In the genomic region with DNA sequence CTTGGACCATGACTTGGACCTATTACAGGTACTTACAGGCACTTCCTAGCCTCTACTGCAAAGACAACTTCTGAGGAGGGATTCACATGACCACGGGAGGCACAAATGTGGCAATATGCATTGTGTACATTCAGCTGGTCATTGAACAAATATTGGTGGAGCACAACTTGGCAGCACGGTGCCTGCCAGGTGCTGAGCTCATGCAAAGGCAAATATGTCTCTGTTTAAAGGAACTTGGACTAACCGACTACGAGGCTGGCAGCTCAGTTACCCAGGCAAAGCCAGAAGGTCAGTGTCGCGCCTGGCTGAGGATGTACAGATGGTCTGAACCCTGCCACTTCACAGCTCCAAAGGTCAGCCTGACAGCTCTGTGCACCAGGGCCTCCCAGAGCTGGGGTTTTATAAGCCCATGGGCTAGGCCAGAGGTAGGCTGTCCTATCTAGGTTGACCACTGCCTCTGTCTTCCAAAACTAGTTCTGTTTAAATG, we compare ENCODE assay signal across 16 cellular contexts. TPM values are rescaled to one million over a fixed set of nuclear protein-coding genes. Genes with fewer than 3 reads are reported as not detected.
A peak's percentile ranks its signal among the peaks of the same experiment; 100 is the strongest.
DNase-seq lines count a peak whose midpoint lies in the region; ATAC-seq, FAIRE-seq and TF ChIP-seq lines count a peak whose summit lies in the region.
"Had no signal": no experiment of that assay in that cellular context is flagged by ENCODE, and none has a peak within 500 bp of the region (broad histone marks: within the 10 kb centered on the region; RNA-seq: fewer than 3 reads in every experiment).

No MANE protein-coding gene starts in this region.

- H3K79me2 ChIP-seq in GM12878 (ENCODE audit: control insufficient read depth, insufficient read depth, low read length) (peaks cover 32% of the 10 kb centered on the region), trophoblast cell (ENCODE audit: control insufficient read depth, insufficient read depth, low read length, poor library complexity) (no peaks in the 10 kb centered on the region)

- RAD21 ChIA-PET in GM12878 (lab: Charles Lee; ENCODE audit: unreplicated experiment), result interaction anchor here (1.2 kb wide), 1 partner anchor 47 kb away, joined by 5 read pairs; no protein-coding TSS in a partner anchor

- H2AFZ ChIP-seq in GM12878 (ENCODE audit: control insufficient read depth, low read depth, low read length) (no peak overlapping the region), trophoblast cell (ENCODE audit: insufficient read depth, low read length, poor library complexity) (no peak overlapping the region)

- intact Hi-C loops in GM12878 (cut with micrococcal nuclease; ENCODE audit: unreplicated experiment), result no loop called here
- intact Hi-C loops in activated T-helper 2 cell treated with anti-CD3 and anti-CD28 coated beads, Interferon-gamma antibody, Interleukin-2, Interleukin-4, amounts not matched to agents 10 μg/mL and 5 μg/mL and 100 μg/mL, durations not matched to agents 14 hours and 24 hours and 36 hours (cut with micrococcal nuclease), result no loop called here

- no peaks in the 10 kb centered on the region for H4K20me1 ChIP-seq in GM12878 (ENCODE audit: control insufficient read depth, insufficient read depth)

- H2BK12ac ChIP-seq in trophoblast cell (ENCODE audit: low read length), result no peak overlapping the region

- no peaks in the 10 kb centered on the region for H3K9me3 Mint-ChIP-seq in activated T-helper 2 cell treated with anti-CD3 and anti-CD28 coated beads, Interferon-gamma antibody, Interleukin-2, Interleukin-4, amounts not matched to agents 10 μg/mL and 5 μg/mL and 100 μg/mL, durations not matched to agents 14 hours and 24 hours and 36 hours
- H3K9me3 Mint-ChIP-seq: activated T-cell treated with anti-CD3 and anti-CD28 coated beads, Interleukin-2, amount 50 U/mL, for 72 hours; CD8-positive, alpha-beta memory T cell; stimulated activated naive CD8-positive, alpha-beta T cell treated with anti-CD3 and anti-CD28 coated beads, Interleukin-15, Interleukin-2, amounts not matched to agents 100 ng/mL and 50 ng/mL, for 24 hours had no signal

- H3K4me3 ChIP-seq in GM12878, result no peak overlapping the region
- H3K4me3 ChIP-seq in trophoblast cell (ENCODE audit: low read depth, low read length), result no peak overlapping the region
- H3K4me3 ChIP-seq: heart left ventricle had no signal

- in situ Hi-C loops in GM12878 (cut with MboI), result no loop called here

- SMC1A ChIA-PET in GM12878 (lab: Charles Lee; ENCODE audit: uncharacterized antibody, unreplicated experiment), result interaction anchor here (0.8 to 2.0 kb wide), 10 partner anchors 10 to 88 kb away, joined by 3 to 6 read pairs (median 4); a partner anchor contains a TSS

- H4K8ac ChIP-seq in trophoblast cell (ENCODE audit: low read depth, low read length), result no peak overlapping the region

- H2AK5ac ChIP-seq in trophoblast cell (ENCODE audit: low read length), result no peak overlapping the region

- H3K36me3 ChIP-seq in GM12878 (ENCODE audit: control insufficient read depth in 2 of 2, insufficient read depth in 2 of 2, low read length in 1 of 2), result no peaks in the 10 kb centered on the region
- H3K36me3 ChIP-seq in trophoblast cell (ENCODE audit: control insufficient read depth in 1 of 2, insufficient read depth in 2 of 2, low read length in 2 of 2), result no peaks in the 10 kb centered on the region
- H3K36me3 ChIP-seq: heart left ventricle had no signal

- no peak overlapping the region for H2BK5ac ChIP-seq in trophoblast cell (ENCODE audit: low read depth, low read length, poor library complexity)

- H3K27ac ChIP-seq in GM12878 (ENCODE audit: control insufficient read depth, insufficient read depth) (no peak overlapping the region), trophoblast cell (ENCODE audit: low read depth, low read length) (no peak overlapping the region)

- H3K27me3 ChIP-seq in GM12878 (replicated peaks in 1 of 2; ENCODE audit: control insufficient read depth in 2 of 2, insufficient read depth in 2 of 2, low read length in 1 of 2) (no peaks in the 10 kb centered on the region), trophoblast cell (ENCODE audit: insufficient read depth, low read length) (no peaks in the 10 kb centered on the region)
- H3K27me3 ChIP-seq: heart left ventricle had no signal

- no peak for TF ChIP-seq EP300 in GM12878 (IDR thresholded peaks at IDR 0.05; ENCODE audit: borderline replicate concordance in 1 of 2, control insufficient read depth in 1 of 2, low read depth in 2 of 2, low read length in 2 of 2)

- H2BK120ac ChIP-seq in trophoblast cell (ENCODE audit: insufficient read depth, low read length, poor library complexity), result no peak overlapping the region

- no peak for FAIRE-seq in GM12878 (lab: Jason Lieb, UNC)

- no peak overlapping the region for H4K12ac ChIP-seq in trophoblast cell (ENCODE audit: low read depth, low read length)

- no TSS peak for BruUV-seq in GM12878 (replicated peaks; lab: Mats Ljungman, UMichigan)

- no peak overlapping the region for H3K27ac Mint-ChIP-seq in activated T-helper 2 cell treated with anti-CD3 and anti-CD28 coated beads, Interferon-gamma antibody, Interleukin-2, Interleukin-4, amounts not matched to agents 10 μg/mL and 5 μg/mL and 100 μg/mL, durations not matched to agents 14 hours and 24 hours and 36 hours
- H3K27ac Mint-ChIP-seq: activated T-cell treated with anti-CD3 and anti-CD28 coated beads, Interleukin-2, amount 50 U/mL, for 72 hours; stimulated activated naive CD8-positive, alpha-beta T cell treated with anti-CD3 and anti-CD28 coated beads, Interleukin-15, Interleukin-2, amounts not matched to agents 100 ng/mL and 50 ng/mL, for 24 hours had no signal

- H3K14ac ChIP-seq in trophoblast cell (ENCODE audit: low read length), result no peak overlapping the region

- POLR2A ChIA-PET in GM12878 (lab: Charles Lee), result no interaction called here

- DNase-seq in DMS53 treated with DMSO at 0.1 percent for 48 hours (lab: John Stamatoyannopoulos, UW; ENCODE audit: unreplicated experiment), result peak; percentile 94
- peak; percentile 47 for DNase-seq in HuH-7.5 (ENCODE audit: low spot score)
- DNase-seq in GM12878 (ENCODE audit: low read depth, low spot score), result no peak
- no peak for DNase-seq in trophoblast cell
- DNase-seq in EL, result no peak
- DNase-seq in GF-D8 (lab: John Stamatoyannopoulos, UW), result no peak
- DNase-seq in activated T-helper 2 cell treated with anti-CD3 and anti-CD28 coated beads, Interferon-gamma antibody, Interleukin-2, Interleukin-4, amounts not matched to agents 10 μg/mL and 5 μg/mL and 100 μg/mL, durations not matched to agents 14 hours and 24 hours and 36 hours (ENCODE audit: low spot score), result no peak
- DNase-seq: activated CD4-positive, CD25-positive, alpha-beta regulatory T cell treated with anti-CD3 and anti-CD28 coated beads, Interleukin-2, amount 50 U/mL, for 72 hours; activated T-cell treated with anti-CD3 and anti-CD28 coated beads, Interleukin-2, amount 50 U/mL, for 72 hours; CD8-positive, alpha-beta memory T cell; heart left ventricle; Karpas-422; mammary epithelial cell had no signal

- ATAC-seq in GM12878, result peak; percentile 57
- ATAC-seq: activated T-cell treated with anti-CD3 and anti-CD28 coated beads, Interleukin-2, amount 50 U/mL, for 72 hours had no signal

- no peak for TF ChIP-seq RAD21 in GM12878 (IDR thresholded peaks at IDR 0.05; ENCODE audit: insufficient read depth, low read depth, low read length)

- H3K4me1 Mint-ChIP-seq in activated T-helper 2 cell treated with anti-CD3 and anti-CD28 coated beads, Interferon-gamma antibody, Interleukin-2, Interleukin-4, amounts not matched to agents 10 μg/mL and 5 μg/mL and 100 μg/mL, durations not matched to agents 14 hours and 24 hours and 36 hours (ENCODE audit: low read depth), result peaks cover 25% of the 10 kb centered on the region

- no peak for TF ChIP-seq CTCF in GM12878 (IDR thresholded peaks at IDR 0.05 in 2 of 3, conservative IDR thresholded peaks at IDR 0.05 in 1 of 3; ENCODE audit: control insufficient read depth in 2 of 3, extremely low read depth in 1 of 3, insufficient read depth in 1 of 3, low read depth in 3 of 3, low read length in 3 of 3)

- no peak overlapping the region for H3K4ac ChIP-seq in trophoblast cell (ENCODE audit: low read depth, low read length)

- TF ChIP-seq POLR2A in GM12878 (IDR thresholded peaks at IDR 0.05; ENCODE audit: low read depth, low read length), result no peak

- H3K9ac ChIP-seq in GM12878 (ENCODE audit: control insufficient read depth, insufficient read depth, low read length) (no peak overlapping the region), trophoblast cell (ENCODE audit: low read length) (no peak overlapping the region)

- H4K91ac ChIP-seq in trophoblast cell (ENCODE audit: low read depth, low read length), result no peak overlapping the region

- no peak overlapping the region for H3K4me3 Mint-ChIP-seq in activated T-helper 2 cell treated with anti-CD3 and anti-CD28 coated beads, Interferon-gamma antibody, Interleukin-2, Interleukin-4, amounts not matched to agents 10 μg/mL and 5 μg/mL and 100 μg/mL, durations not matched to agents 14 hours and 24 hours and 36 hours (ENCODE audit: low read depth)
- H3K4me3 Mint-ChIP-seq: activated T-cell treated with anti-CD3 and anti-CD28 coated beads, Interleukin-2, amount 50 U/mL, for 72 hours; CD8-positive, alpha-beta memory T cell; stimulated activated naive CD8-positive, alpha-beta T cell treated with anti-CD3 and anti-CD28 coated beads, Interleukin-15, Interleukin-2, amounts not matched to agents 100 ng/mL and 50 ng/mL, for 24 hours had no signal

- no peaks in the 10 kb centered on the region for H3K9me3 ChIP-seq in GM12878 (replicated peaks; ENCODE audit: control insufficient read depth, insufficient read depth, low read length)
- no peaks in the 10 kb centered on the region for H3K9me3 ChIP-seq in trophoblast cell (ENCODE audit: insufficient read depth, low read depth, low read length)
- H3K9me3 ChIP-seq: heart left ventricle had no signal

- CTCF ChIA-PET in GM12878 (lab: Yijun Ruan, JAX), result interaction anchor here (1.1 to 2.5 kb wide), 4 partner anchors 10 to 90 kb away, joined by 5 to 11 read pairs (median 6); a partner anchor contains a TSS

- peaks cover 12% of the 10 kb centered on the region for H3K36me3 Mint-ChIP-seq in activated T-helper 2 cell treated with anti-CD3 and anti-CD28 coated beads, Interferon-gamma antibody, Interleukin-2, Interleukin-4, amounts not matched to agents 10 μg/mL and 5 μg/mL and 100 μg/mL, durations not matched to agents 14 hours and 24 hours and 36 hours (ENCODE audit: low read depth)

- no peaks in the 10 kb centered on the region for H3K79me1 ChIP-seq in trophoblast cell (ENCODE audit: low read length)

- H3K4me1 ChIP-seq in GM12878 (ENCODE audit: control insufficient read depth, insufficient read depth, low read length), result no peaks in the 10 kb centered on the region
- peaks cover 0 to 4% of the 10 kb centered on the region in 2 experiments for H3K4me1 ChIP-seq in trophoblast cell (ENCODE audit: control insufficient read depth in 1 of 2, insufficient read depth in 2 of 2, low read length in 2 of 2)

- no peak overlapping the region for H3K4me2 ChIP-seq in GM12878 (ENCODE audit: control insufficient read depth, insufficient read depth)
- H3K4me2 ChIP-seq in trophoblast cell (ENCODE audit: low read length), result no peak overlapping the region

- H3K23ac ChIP-seq in trophoblast cell (ENCODE audit: low read length), result peak overlapping the region; percentile 37

- H3K27me3 Mint-ChIP-seq in activated T-helper 2 cell treated with anti-CD3 and anti-CD28 coated beads, Interferon-gamma antibody, Interleukin-2, Interleukin-4, amounts not matched to agents 10 μg/mL and 5 μg/mL and 100 μg/mL, durations not matched to agents 14 hours and 24 hours and 36 hours (ENCODE audit: low read depth), result no peaks in the 10 kb centered on the region
- H3K27me3 Mint-ChIP-seq: CD8-positive, alpha-beta memory T cell; stimulated activated naive CD8-positive, alpha-beta T cell treated with anti-CD3 and anti-CD28 coated beads, Interleukin-15, Interleukin-2, amounts not matched to agents 100 ng/mL and 50 ng/mL, for 24 hours had no signal

- 42% methylated on average over 6 of the region's 6 CpGs for WGBS in GM12878 (ENCODE audit: insufficient coverage, insufficient replicate concordance, low lambda C conversion rate, missing lambda C conversion rate)
- WGBS in trophoblast cell (ENCODE audit: extremely low coverage, insufficient coverage, insufficient read length), result no CpG with 5 or more reads among the region's 6 CpGs

- no peak overlapping the region for H3K18ac ChIP-seq in trophoblast cell (ENCODE audit: low read length)

RNA-seq across cellular contexts. Expression of a gene that starts 6.1 kb away (rescaled TPM):
- 101 and 106 TPM in 2 replicates for total RNA-seq in GM12878 (2013; cell fraction: nucleolus; rRNA removed)
- 28.0 and 33.8 TPM in 2 replicates for total RNA-seq in GM12878 (2014; rRNA removed)
- 29.7 and 30.6 TPM in 2 replicates for total RNA-seq in GM12878 (2014; rRNA removed; fragmentation: Illumina TruSeq; extraction: Trizol)
- 33.3 and 35.9 TPM in 2 replicates for total RNA-seq in GM12878 (2021)
- 18.6 TPM for polyA plus RNA-seq in GM12878 (2011; ENCODE audit: low read depth)
- polyA plus RNA-seq in GM12878 (2011; rRNA removed), result 47.0 and 57.7 TPM in 2 replicates
- 27.5 and 33.5 TPM in 2 replicates for polyA plus RNA-seq in GM12878 (2011; cell fraction: cytosol; rRNA removed)
- polyA plus RNA-seq in GM12878 (2011; cell fraction: nucleus; rRNA removed), result 81.6 and 84.6 TPM in 2 replicates
- polyA plus RNA-seq in GM12878 (2012), result 22.8 and 29.9 TPM in 2 replicates
- polyA plus RNA-seq in GM12878 (2014; fragmentation: Illumina TruSeq; extraction: Trizol), result 32.2 and 40.7 TPM in 2 replicates
- 1 to 10 TPM; 3.5 to 7.9 TPM for polyA plus RNA-seq in GM12878 (2014; fragmentation: Nextera tagmentation; extraction: Ambion mirVana)
- 20.2 and 25.3 TPM in 2 replicates for polyA plus RNA-seq in GM12878 (2014; rRNA removed)
- 1 to 10 TPM; 2.7 to 3.0 TPM for polyA plus RNA-seq in GM12878 (2016; fragmentation: Nextera tagmentation; extraction: Ambion mirVana)
- polyA minus RNA-seq in GM12878 (2011; rRNA and poly(A)+ RNA removed), result 65.6 and 73.2 TPM in 2 replicates
- polyA minus RNA-seq in GM12878 (2011; cell fraction: cytosol; rRNA and poly(A)+ RNA removed), result 18.3 and 19.3 TPM in 2 replicates
- 36.0 and 36.5 TPM in 2 replicates for polyA minus RNA-seq in GM12878 (2011; cell fraction: nucleus; rRNA and poly(A)+ RNA removed)
- 10.9 and 11.5 TPM in 2 replicates for polyA plus RNA-seq in trophoblast cell (2013)
- 32.0 and 32.8 TPM in 2 replicates for total RNA-seq in activated T-helper 2 cell treated with anti-CD3 and anti-CD28 coated beads, Interferon-gamma antibody, Interleukin-2, Interleukin-4, amounts not matched to agents 10 μg/mL and 5 μg/mL and 100 μg/mL, durations not matched to agents 14 hours and 24 hours and 36 hours

RNA-seq across cellular contexts. Expression of a gene that starts 12.3 kb away (rescaled TPM):
- 0.71 TPM in 1 of 2 replicates, not detected in the other for total RNA-seq in GM12878 (2013; cell fraction: nucleolus; rRNA removed)
- not detected in 2 replicates for total RNA-seq in GM12878 (2014; rRNA removed)
- total RNA-seq in GM12878 (2014; rRNA removed; fragmentation: Illumina TruSeq; extraction: Trizol), result not detected in 2 replicates
- 0.24 TPM in 1 of 2 replicates, not detected in the other for total RNA-seq in GM12878 (2021)
- polyA plus RNA-seq in GM12878 (2011; ENCODE audit: low read depth), result not detected
- polyA plus RNA-seq in GM12878 (2011; rRNA removed), result 0.03 and 0.12 TPM in 2 replicates
- not detected in 2 replicates for polyA plus RNA-seq in GM12878 (2011; cell fraction: cytosol; rRNA removed)
- polyA plus RNA-seq in GM12878 (2011; cell fraction: nucleus; rRNA removed), result 0.09 TPM in 1 of 2 replicates, not detected in the other
- polyA plus RNA-seq in GM12878 (2012), result 0.04 and 0.07 TPM in 2 replicates
- 0.03 TPM in 1 of 2 replicates, not detected in the other for polyA plus RNA-seq in GM12878 (2014; fragmentation: Illumina TruSeq; extraction: Trizol)
- polyA plus RNA-seq in GM12878 (2014; fragmentation: Nextera tagmentation; extraction: Ambion mirVana), result under 1 TPM in 1 of 2 experiments, not detected in 1; 0.02 TPM
- polyA plus RNA-seq in GM12878 (2014; rRNA removed), result not detected in 2 replicates
- not detected for polyA plus RNA-seq in GM12878 (2016; fragmentation: Nextera tagmentation; extraction: Ambion mirVana)
- polyA minus RNA-seq in GM12878 (2011; rRNA and poly(A)+ RNA removed), result not detected in 2 replicates
- polyA minus RNA-seq in GM12878 (2011; cell fraction: cytosol; rRNA and poly(A)+ RNA removed), result not detected in 2 replicates
- polyA minus RNA-seq in GM12878 (2011; cell fraction: nucleus; rRNA and poly(A)+ RNA removed), result not detected in 2 replicates
- polyA plus RNA-seq in trophoblast cell (2013), result 0.03 TPM in 1 of 2 replicates, not detected in the other
- total RNA-seq in activated T-helper 2 cell treated with anti-CD3 and anti-CD28 coated beads, Interferon-gamma antibody, Interleukin-2, Interleukin-4, amounts not matched to agents 10 μg/mL and 5 μg/mL and 100 μg/mL, durations not matched to agents 14 hours and 24 hours and 36 hours, result 0.05 TPM in 1 of 2 replicates, not detected in the other
- total RNA-seq: activated T-cell treated with anti-CD3 and anti-CD28 coated beads, Interleukin-2, amount 50 U/mL, for 72 hours; CD8-positive, alpha-beta memory T cell; mammary epithelial cell; osteoblast; SK-MEL-5 had no signal
- polyA plus RNA-seq: CD8-positive, alpha-beta memory T cell; heart left ventricle; mammary epithelial cell had no signal

RNA-seq across cellular contexts. Expression of a gene that starts 42.3 kb away (rescaled TPM):
- 285 and 310 TPM in 2 replicates for total RNA-seq in GM12878 (2013; cell fraction: nucleolus; rRNA removed)
- 214 and 257 TPM in 2 replicates for total RNA-seq in GM12878 (2014; rRNA removed)
- 363 and 370 TPM in 2 replicates for total RNA-seq in GM12878 (2014; rRNA removed; fragmentation: Illumina TruSeq; extraction: Trizol)
- total RNA-seq in GM12878 (2021), result 186 and 191 TPM in 2 replicates
- polyA plus RNA-seq in GM12878 (2011; ENCODE audit: low read depth), result 257 TPM
- 197 and 267 TPM in 2 replicates for polyA plus RNA-seq in GM12878 (2011; rRNA removed)
- polyA plus RNA-seq in GM12878 (2011; cell fraction: cytosol; rRNA removed), result 84.4 and 93.4 TPM in 2 replicates
- 92.0 and 102 TPM in 2 replicates for polyA plus RNA-seq in GM12878 (2011; cell fraction: nucleus; rRNA removed)
- 219 and 234 TPM in 2 replicates for polyA plus RNA-seq in GM12878 (2012)
- polyA plus RNA-seq in GM12878 (2014; fragmentation: Illumina TruSeq; extraction: Trizol), result 467 and 621 TPM in 2 replicates
- 100 to 1,000 TPM; 802 to 998 TPM for polyA plus RNA-seq in GM12878 (2014; fragmentation: Nextera tagmentation; extraction: Ambion mirVana)
- polyA plus RNA-seq in GM12878 (2014; rRNA removed), result 286 and 329 TPM in 2 replicates
- 100 to 1,000 TPM; 638 to 646 TPM for polyA plus RNA-seq in GM12878 (2016; fragmentation: Nextera tagmentation; extraction: Ambion mirVana)
- 51.5 and 76.1 TPM in 2 replicates for polyA minus RNA-seq in GM12878 (2011; rRNA and poly(A)+ RNA removed)
- 27.3 and 30.9 TPM in 2 replicates for polyA minus RNA-seq in GM12878 (2011; cell fraction: cytosol; rRNA and poly(A)+ RNA removed)
- 65.2 and 94.9 TPM in 2 replicates for polyA minus RNA-seq in GM12878 (2011; cell fraction: nucleus; rRNA and poly(A)+ RNA removed)
- polyA plus RNA-seq in trophoblast cell (2013), result 256 and 262 TPM in 2 replicates
- total RNA-seq in activated T-helper 2 cell treated with anti-CD3 and anti-CD28 coated beads, Interferon-gamma antibody, Interleukin-2, Interleukin-4, amounts not matched to agents 10 μg/mL and 5 μg/mL and 100 μg/mL, durations not matched to agents 14 hours and 24 hours and 36 hours, result 244 and 245 TPM in 2 replicates

Comparison
In these comparisons a context has a peak if more than half of its experiments do, and no peak if none do; other contexts are left out.
1. DNase-seq: peak in DMS53 treated with DMSO at 0.1 percent for 48 hours (single experiment) and HuH-7.5 (single experiment); none in GM12878 (single experiment), trophoblast cell (0 of 2), EL (single experiment), GF-D8 (single experiment) and activated T-helper 2 cell treated with anti-CD3 and anti-CD28 coated beads, Interferon-gamma antibody, Interleukin-2, Interleukin-4, amounts not matched to agents 10 μg/mL and 5 μg/mL and 100 μg/mL, durations not matched to agents 14 hours and 24 hours and 36 hours (single experiment).